In the genomic region with DNA sequence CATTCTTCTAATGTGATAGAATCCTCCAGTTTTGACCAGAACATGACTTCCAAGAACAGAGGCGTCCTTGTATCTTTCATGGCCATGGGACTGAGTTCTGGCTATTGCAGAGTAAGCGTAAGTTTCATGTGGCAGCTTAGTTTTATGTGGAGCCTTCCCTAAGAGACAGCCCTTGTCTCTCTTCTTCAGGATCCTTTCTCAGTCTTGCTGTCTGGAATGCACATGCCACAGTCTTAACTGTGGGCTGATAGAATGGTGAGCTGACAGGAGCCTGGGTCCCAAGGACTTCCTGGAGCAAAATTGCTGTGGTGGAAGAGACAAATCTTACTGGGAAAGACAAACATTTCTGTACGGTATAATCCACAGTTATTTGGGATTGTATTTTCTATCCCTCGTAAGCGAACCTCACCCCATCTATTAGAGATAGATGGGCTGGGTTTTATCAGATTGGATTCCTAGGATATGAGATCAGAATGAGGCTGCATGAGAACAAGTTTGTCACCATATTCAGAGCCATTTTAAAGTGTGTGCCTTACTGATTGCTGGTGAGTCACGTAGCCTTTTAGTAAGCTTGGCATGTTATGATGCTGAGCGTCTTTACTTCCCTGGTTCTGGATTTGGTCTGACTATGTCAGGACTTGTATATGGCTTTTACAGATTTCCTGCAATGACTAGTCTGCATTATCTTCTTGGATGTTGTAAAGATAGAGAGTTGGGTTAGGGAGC, we compare ENCODE assay signal across 1 cellular context.
TF ChIP-seq lines count a peak whose summit lies in the region.

No MANE protein-coding gene starts in this region.

TF ChIP-seq in HepG2, 621 proteins besides CTCF, POLR2A, EP300 and RAD21 (continued from another document):
- TF ChIP-seq BCLAF1 (IDR thresholded peaks at IDR 0.05): no peak
- TF ChIP-seq SIN3A (IDR thresholded peaks at IDR 0.05; ENCODE audit: borderline replicate concordance, low read depth, low read length): no peak
- TF ChIP-seq ZKSCAN1 (IDR thresholded peaks at IDR 0.05; ENCODE audit: low read length): no peak
- TF ChIP-seq, protein P1, sequence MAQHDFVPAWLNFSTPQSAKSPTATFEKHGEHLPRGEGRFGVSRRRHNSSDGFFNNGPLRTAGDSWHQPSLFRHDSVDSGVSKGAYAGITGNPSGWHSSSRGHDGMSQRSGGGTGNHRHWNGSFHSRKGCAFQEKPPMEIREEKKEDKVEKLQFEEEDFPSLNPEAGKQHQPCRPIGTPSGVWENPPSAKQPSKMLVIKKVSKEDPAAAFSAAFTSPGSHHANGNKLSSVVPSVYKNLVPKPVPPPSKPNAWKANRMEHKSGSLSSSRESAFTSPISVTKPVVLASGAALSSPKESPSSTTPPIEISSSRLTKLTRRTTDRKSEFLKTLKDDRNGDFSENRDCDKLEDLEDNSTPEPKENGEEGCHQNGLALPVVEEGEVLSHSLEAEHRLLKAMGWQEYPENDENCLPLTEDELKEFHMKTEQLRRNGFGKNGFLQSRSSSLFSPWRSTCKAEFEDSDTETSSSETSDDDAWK (CRISPR knock-in tag; IDR thresholded peaks at IDR 0.05): no peak
